ENCODE assay signal across 20 cellular contexts in genomic region chr10:13649844-13650520, GRCh38.
DNase-seq lines count a peak whose midpoint lies in the region; ATAC-seq and TF ChIP-seq lines count a peak whose summit lies in the region.
"Had no signal": no experiment of that assay in that cellular context is flagged by ENCODE, and none has a peak within 500 bp of the region (broad histone marks: within the 10 kb centered on the region; RNA-seq: fewer than 3 reads in every experiment).

No MANE protein-coding gene starts in this region.

- H3K27me3 ChIP-seq in neural progenitor cell (no peaks in the 10 kb centered on the region), SJCRH30 (no peaks in the 10 kb centered on the region)
- H3K27me3 ChIP-seq: ascending aorta, gastroesophageal sphincter, stomach had no signal

- TF ChIP-seq CTCF in brain (conservative IDR thresholded peaks at IDR 0.05) (no peak), neural progenitor cell (IDR thresholded peaks at IDR 0.05) (no peak)

- DNase-seq in neural progenitor cell (ENCODE audit: low spot score) (no peak), SJCRH30 (no peak)
- DNase-seq in activated CD8-positive, alpha-beta memory T cell treated with anti-CD3 and anti-CD28 coated beads, Interleukin-2, amount 10 ng/mL, durations not matched to agents 7 days and 5 days, result no peak
- DNase-seq: activated naive CD4-positive, alpha-beta T cell; lower lobe of right lung; NCI-H1417; retina; Right ventricle myocardium superior; stimulated activated CD4-positive, alpha-beta T cell treated with anti-CD3 and anti-CD28 coated beads, Interleukin-15, amount 100 ng/mL, for 24 hours; stomach; T-helper 2 cell had no signal

- H3K36me3 ChIP-seq in neural progenitor cell (no peaks in the 10 kb centered on the region), SJCRH30 (peaks cover 10% of the 10 kb centered on the region)

- peak; percentile 54 for ATAC-seq in GM18508 (IDR thresholded peaks at IDR 0.05; ENCODE audit: insufficient read depth, unreplicated experiment)
- ATAC-seq in HG02588 (IDR thresholded peaks at IDR 0.05; ENCODE audit: unreplicated experiment), result peak; percentile 46
- no peak for ATAC-seq in GM21528 (IDR thresholded peaks at IDR 0.05; ENCODE audit: low FRiP score, unreplicated experiment)
- no peak for ATAC-seq in activated CD8-positive, alpha-beta memory T cell treated with anti-CD3 and anti-CD28 coated beads, Interleukin-2, amount 10 ng/mL, durations not matched to agents 7 days and 5 days
- no peak for ATAC-seq in HG02623 (IDR thresholded peaks at IDR 0.05; ENCODE audit: unreplicated experiment)
- ATAC-seq: activated CD4-positive, CD25-positive, alpha-beta regulatory T cell treated with anti-CD3 and anti-CD28 coated beads, Interleukin-2, amount 50 U/mL, for 24 hours; gastroesophageal sphincter; lower lobe of right lung had no signal

- H3K36me3 Mint-ChIP-seq in brain (peaks cover 82% of the 10 kb centered on the region), neural progenitor cell (peaks cover 50% of the 10 kb centered on the region)
- peaks cover 15% of the 10 kb centered on the region for H3K36me3 Mint-ChIP-seq in activated CD8-positive, alpha-beta memory T cell treated with anti-CD3 and anti-CD28 coated beads, Interleukin-2, amount 10 ng/mL, durations not matched to agents 7 days and 5 days

- CTCF ChIA-PET in activated CD8-positive, alpha-beta memory T cell treated with anti-CD3 and anti-CD28 coated beads, Interleukin-2, amount 10 ng/mL, durations not matched to agents 7 days and 5 days (lab: Charles Lee), result no interaction called here

- H3F3A ChIP-seq in neural progenitor cell (ENCODE audit: low read depth), result no peaks in the 10 kb centered on the region

- H3K27ac ChIP-seq in neural progenitor cell (no peak overlapping the region), SJCRH30 (no peak overlapping the region)
- H3K27ac ChIP-seq: ascending aorta, coronary artery, gastroesophageal sphincter, lower lobe of right lung, stomach had no signal

- H3K4me3 ChIP-seq in neural progenitor cell, result no peak overlapping the region
- no peak overlapping the region for H3K4me3 ChIP-seq in SJCRH30
- H3K4me3 ChIP-seq: ascending aorta, coronary artery, gastroesophageal sphincter, lower lobe of right lung, stomach had no signal

- no peaks in the 10 kb centered on the region for H3K9me3 ChIP-seq in neural progenitor cell (ENCODE audit: low read depth)
- H3K9me3 ChIP-seq in SJCRH30 (replicated peaks), result no peaks in the 10 kb centered on the region
- H3K9me3 ChIP-seq: ascending aorta, gastroesophageal sphincter, lower lobe of right lung, stomach had no signal

- no peak overlapping the region for H2AFZ ChIP-seq in neural progenitor cell (replicated peaks)

- no peaks in the 10 kb centered on the region for H3K79me2 ChIP-seq in neural progenitor cell (ENCODE audit: low read depth)

- no peak overlapping the region for H3K4me2 ChIP-seq in neural progenitor cell

- H3K4me3 Mint-ChIP-seq in brain (no peak overlapping the region), neural progenitor cell (no peak overlapping the region)
- no peak overlapping the region for H3K4me3 Mint-ChIP-seq in activated CD8-positive, alpha-beta memory T cell treated with anti-CD3 and anti-CD28 coated beads, Interleukin-2, amount 10 ng/mL, durations not matched to agents 7 days and 5 days

- H3K27me3 Mint-ChIP-seq in brain, result no peaks in the 10 kb centered on the region
- no peaks in the 10 kb centered on the region for H3K27me3 Mint-ChIP-seq in neural progenitor cell (ENCODE audit: insufficient read depth, low read depth)
- H3K27me3 Mint-ChIP-seq in activated CD8-positive, alpha-beta memory T cell treated with anti-CD3 and anti-CD28 coated beads, Interleukin-2, amount 10 ng/mL, durations not matched to agents 7 days and 5 days, result no peaks in the 10 kb centered on the region

- H3K4me1 ChIP-seq in neural progenitor cell (no peaks in the 10 kb centered on the region), SJCRH30 (no peaks in the 10 kb centered on the region)
- H3K4me1 ChIP-seq: ascending aorta, gastroesophageal sphincter, lower lobe of right lung, stomach had no signal

- no peak overlapping the region for H3K9ac ChIP-seq in neural progenitor cell

- no peaks in the 10 kb centered on the region for H4K20me1 ChIP-seq in neural progenitor cell (ENCODE audit: low read depth)

- no peaks in the 10 kb centered on the region for H3K9me3 Mint-ChIP-seq in brain
- H3K9me3 Mint-ChIP-seq in neural progenitor cell, result no peaks in the 10 kb centered on the region
- H3K9me3 Mint-ChIP-seq in activated CD8-positive, alpha-beta memory T cell treated with anti-CD3 and anti-CD28 coated beads, Interleukin-2, amount 10 ng/mL, durations not matched to agents 7 days and 5 days (ENCODE audit: low read depth), result no peaks in the 10 kb centered on the region

- H3K27ac Mint-ChIP-seq in brain, result peak overlapping the region in 4 of 5 experiments; percentile 1 to 69 (median 10)
- H3K27ac Mint-ChIP-seq in neural progenitor cell, result peak overlapping the region; percentile 37
- H3K27ac Mint-ChIP-seq in activated CD8-positive, alpha-beta memory T cell treated with anti-CD3 and anti-CD28 coated beads, Interleukin-2, amount 10 ng/mL, durations not matched to agents 7 days and 5 days, result no peak overlapping the region

- H3K4me1 Mint-ChIP-seq in brain (no peaks in the 10 kb centered on the region), neural progenitor cell (peaks cover 7% of the 10 kb centered on the region)
- peaks cover 8% of the 10 kb centered on the region for H3K4me1 Mint-ChIP-seq in activated CD8-positive, alpha-beta memory T cell treated with anti-CD3 and anti-CD28 coated beads, Interleukin-2, amount 10 ng/mL, durations not matched to agents 7 days and 5 days

Comparison
In these comparisons a context has a peak if more than half of its experiments do, and no peak if none do; other contexts are left out.
1. ATAC-seq: peak in GM18508 (single experiment) and HG02588 (single experiment); none in GM21528 (single experiment), activated CD8-positive, alpha-beta memory T cell treated with anti-CD3 and anti-CD28 coated beads, Interleukin-2, amount 10 ng/mL, durations not matched to agents 7 days and 5 days (single experiment) and HG02623 (single experiment).